In genomic region chr18:74496508-74497307, GRCh38 we compare ENCODE assay signal across 1 cellular context.
A peak's percentile ranks its signal among the peaks of the same experiment; 100 is the strongest.
TF ChIP-seq lines count a peak whose summit lies in the region.

No MANE protein-coding gene starts in this region.

TF ChIP-seq in HEK293, 187 proteins besides CTCF, POLR2A, EP300 and RAD21 (continued from another document and continues in another):
- TF ChIP-seq PATZ1 (tag by site-specific recombination; IDR thresholded peaks at IDR 0.05) (no peak; the same call in 1 of the 2 replicates), HOXC10 (CRISPR knock-in tag; IDR thresholded peaks at IDR 0.05) (no peak), ZNF600 (tag by site-specific recombination; IDR thresholded peaks at IDR 0.05) (peak; percentile 40; the same call in 1 of the 2 replicates), ZFP3 (tag by site-specific recombination; IDR thresholded peaks at IDR 0.05; ENCODE audit: low read depth) (no peak), ZNF48 (tag by site-specific recombination; IDR thresholded peaks at IDR 0.05) (no peak), ZNF140 (tag by site-specific recombination; IDR thresholded peaks at IDR 0.05) (no peak), ZNF354C (tag by site-specific recombination; IDR thresholded peaks at IDR 0.05; ENCODE audit: borderline replicate concordance, low read depth) (no peak), MZF1 (tag by site-specific recombination; IDR thresholded peaks at IDR 0.05; ENCODE audit: borderline replicate concordance) (no peak), ZNF292 (tag by site-specific recombination; IDR thresholded peaks at IDR 0.05; ENCODE audit: borderline replicate concordance, low read depth) (no peak), ZSCAN4 (tag by site-specific recombination; IDR thresholded peaks at IDR 0.05) (no peak), ZNF76 (tag by site-specific recombination; IDR thresholded peaks at IDR 0.05; ENCODE audit: borderline replicate concordance, low read depth) (peak; percentile 8; the same call in 1 of the 2 replicates), ZBTB48 (tag by site-specific recombination; IDR thresholded peaks at IDR 0.05) (peak; percentile 83), ZNF677 (tag by site-specific recombination; IDR thresholded peaks at IDR 0.05) (no peak), GLIS2 (tag by site-specific recombination; IDR thresholded peaks at IDR 0.05) (peak; percentile 84), PRDM10 (tag by site-specific recombination; IDR thresholded peaks at IDR 0.05) (peak; percentile 87), SETDB1 (IDR thresholded peaks at IDR 0.05; ENCODE audit: insufficient read length, low read length) (no peak), REPIN1 (tag by site-specific recombination; IDR thresholded peaks at IDR 0.05; ENCODE audit: low read depth) (no peak), ZNF558 (tag by site-specific recombination; IDR thresholded peaks at IDR 0.05) (no peak), ZNF302 (tag by site-specific recombination; IDR thresholded peaks at IDR 0.05; ENCODE audit: low read depth) (no peak), ZSCAN18 (tag by site-specific recombination; IDR thresholded peaks at IDR 0.05) (no peak), ZNF645 (tag by site-specific recombination; IDR thresholded peaks at IDR 0.05) (no peak), OVOL3 (tag by site-specific recombination; IDR thresholded peaks at IDR 0.05) (no peak), ZNF350 (tag by site-specific recombination; IDR thresholded peaks at IDR 0.05) (no peak), ZNF24 (tag by site-specific recombination; IDR thresholded peaks at IDR 0.05) (no peak), ZNF561 (tag by site-specific recombination; IDR thresholded peaks at IDR 0.05; ENCODE audit: borderline replicate concordance) (no peak), ZSCAN23 (tag by site-specific recombination; IDR thresholded peaks at IDR 0.05) (no peak), ZSCAN16 (tag by site-specific recombination; IDR thresholded peaks at IDR 0.05) (no peak), ZNF211 (tag by site-specific recombination; IDR thresholded peaks at IDR 0.05; ENCODE audit: low read depth) (no peak), ZNF549 (tag by site-specific recombination; IDR thresholded peaks at IDR 0.05) (no peak), GLI2 (tag by site-specific recombination; IDR thresholded peaks at IDR 0.05; ENCODE audit: borderline replicate concordance, low read depth) (no peak), ZNF610 (tag by site-specific recombination; IDR thresholded peaks at IDR 0.05; ENCODE audit: borderline replicate concordance) (no peak), ZNF548 (tag by site-specific recombination; IDR thresholded peaks at IDR 0.05) (no peak), SALL2 (tag by site-specific recombination; IDR thresholded peaks at IDR 0.05; ENCODE audit: borderline replicate concordance) (no peak), ZFP37 (tag by site-specific recombination; IDR thresholded peaks at IDR 0.05) (no peak), ZNF416 (tag by site-specific recombination; IDR thresholded peaks at IDR 0.05) (no peak), ZNF529 (tag by site-specific recombination; IDR thresholded peaks at IDR 0.05; ENCODE audit: insufficient replicate concordance) (no peak), ZNF112 (tag by site-specific recombination; IDR thresholded peaks at IDR 0.05) (no peak)
- TF ChIP-seq, protein P1, sequence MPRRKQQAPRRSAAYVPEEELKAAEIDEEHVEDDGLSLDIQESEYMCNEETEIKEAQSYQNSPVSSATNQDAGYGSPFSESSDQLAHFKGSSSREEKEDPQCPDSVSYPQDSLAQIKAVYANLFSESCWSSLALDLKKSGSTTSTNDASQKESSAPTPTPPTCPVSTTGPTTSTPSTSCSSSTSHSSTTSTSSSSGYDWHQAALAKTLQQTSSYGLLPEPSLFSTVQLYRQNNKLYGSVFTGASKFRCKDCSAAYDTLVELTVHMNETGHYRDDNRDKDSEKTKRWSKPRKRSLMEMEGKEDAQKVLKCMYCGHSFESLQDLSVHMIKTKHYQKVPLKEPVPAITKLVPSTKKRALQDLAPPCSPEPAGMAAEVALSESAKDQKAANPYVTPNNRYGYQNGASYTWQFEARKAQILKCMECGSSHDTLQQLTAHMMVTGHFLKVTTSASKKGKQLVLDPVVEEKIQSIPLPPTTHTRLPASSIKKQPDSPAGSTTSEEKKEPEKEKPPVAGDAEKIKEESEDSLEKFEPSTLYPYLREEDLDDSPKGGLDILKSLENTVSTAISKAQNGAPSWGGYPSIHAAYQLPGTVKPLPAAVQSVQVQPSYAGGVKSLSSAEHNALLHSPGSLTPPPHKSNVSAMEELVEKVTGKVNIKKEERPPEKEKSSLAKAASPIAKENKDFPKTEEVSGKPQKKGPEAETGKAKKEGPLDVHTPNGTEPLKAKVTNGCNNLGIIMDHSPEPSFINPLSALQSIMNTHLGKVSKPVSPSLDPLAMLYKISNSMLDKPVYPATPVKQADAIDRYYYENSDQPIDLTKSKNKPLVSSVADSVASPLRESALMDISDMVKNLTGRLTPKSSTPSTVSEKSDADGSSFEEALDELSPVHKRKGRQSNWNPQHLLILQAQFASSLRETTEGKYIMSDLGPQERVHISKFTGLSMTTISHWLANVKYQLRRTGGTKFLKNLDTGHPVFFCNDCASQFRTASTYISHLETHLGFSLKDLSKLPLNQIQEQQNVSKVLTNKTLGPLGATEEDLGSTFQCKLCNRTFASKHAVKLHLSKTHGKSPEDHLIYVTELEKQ (tag by site-specific recombination; IDR thresholded peaks at IDR 0.05; ENCODE audit: borderline replicate concordance): no peak
- TF ChIP-seq, protein P2, sequence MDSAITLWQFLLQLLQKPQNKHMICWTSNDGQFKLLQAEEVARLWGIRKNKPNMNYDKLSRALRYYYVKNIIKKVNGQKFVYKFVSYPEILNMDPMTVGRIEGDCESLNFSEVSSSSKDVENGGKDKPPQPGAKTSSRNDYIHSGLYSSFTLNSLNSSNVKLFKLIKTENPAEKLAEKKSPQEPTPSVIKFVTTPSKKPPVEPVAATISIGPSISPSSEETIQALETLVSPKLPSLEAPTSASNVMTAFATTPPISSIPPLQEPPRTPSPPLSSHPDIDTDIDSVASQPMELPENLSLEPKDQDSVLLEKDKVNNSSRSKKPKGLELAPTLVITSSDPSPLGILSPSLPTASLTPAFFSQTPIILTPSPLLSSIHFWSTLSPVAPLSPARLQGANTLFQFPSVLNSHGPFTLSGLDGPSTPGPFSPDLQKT (IDR thresholded peaks at IDR 0.05; ENCODE audit: borderline replicate concordance, low read depth, low read length): no peak
- TF ChIP-seq, protein P3, sequence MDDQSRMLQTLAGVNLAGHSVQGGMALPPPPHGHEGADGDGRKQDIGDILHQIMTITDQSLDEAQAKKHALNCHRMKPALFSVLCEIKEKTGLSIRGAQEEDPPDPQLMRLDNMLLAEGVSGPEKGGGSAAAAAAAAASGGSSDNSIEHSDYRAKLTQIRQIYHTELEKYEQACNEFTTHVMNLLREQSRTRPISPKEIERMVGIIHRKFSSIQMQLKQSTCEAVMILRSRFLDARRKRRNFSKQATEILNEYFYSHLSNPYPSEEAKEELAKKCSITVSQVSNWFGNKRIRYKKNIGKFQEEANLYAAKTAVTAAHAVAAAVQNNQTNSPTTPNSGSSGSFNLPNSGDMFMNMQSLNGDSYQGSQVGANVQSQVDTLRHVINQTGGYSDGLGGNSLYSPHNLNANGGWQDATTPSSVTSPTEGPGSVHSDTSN (CRISPR knock-in tag; IDR thresholded peaks at IDR 0.05): peak; percentile 54; the same call in 1 of the 2 replicates
- TF ChIP-seq, protein P4, sequence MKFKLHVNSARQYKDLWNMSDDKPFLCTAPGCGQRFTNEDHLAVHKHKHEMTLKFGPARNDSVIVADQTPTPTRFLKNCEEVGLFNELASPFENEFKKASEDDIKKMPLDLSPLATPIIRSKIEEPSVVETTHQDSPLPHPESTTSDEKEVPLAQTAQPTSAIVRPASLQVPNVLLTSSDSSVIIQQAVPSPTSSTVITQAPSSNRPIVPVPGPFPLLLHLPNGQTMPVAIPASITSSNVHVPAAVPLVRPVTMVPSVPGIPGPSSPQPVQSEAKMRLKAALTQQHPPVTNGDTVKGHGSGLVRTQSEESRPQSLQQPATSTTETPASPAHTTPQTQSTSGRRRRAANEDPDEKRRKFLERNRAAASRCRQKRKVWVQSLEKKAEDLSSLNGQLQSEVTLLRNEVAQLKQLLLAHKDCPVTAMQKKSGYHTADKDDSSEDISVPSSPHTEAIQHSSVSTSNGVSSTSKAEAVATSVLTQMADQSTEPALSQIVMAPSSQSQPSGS (tag by site-specific recombination; IDR thresholded peaks at IDR 0.05; ENCODE audit: low read depth): no peak
- TF ChIP-seq, protein P5, sequence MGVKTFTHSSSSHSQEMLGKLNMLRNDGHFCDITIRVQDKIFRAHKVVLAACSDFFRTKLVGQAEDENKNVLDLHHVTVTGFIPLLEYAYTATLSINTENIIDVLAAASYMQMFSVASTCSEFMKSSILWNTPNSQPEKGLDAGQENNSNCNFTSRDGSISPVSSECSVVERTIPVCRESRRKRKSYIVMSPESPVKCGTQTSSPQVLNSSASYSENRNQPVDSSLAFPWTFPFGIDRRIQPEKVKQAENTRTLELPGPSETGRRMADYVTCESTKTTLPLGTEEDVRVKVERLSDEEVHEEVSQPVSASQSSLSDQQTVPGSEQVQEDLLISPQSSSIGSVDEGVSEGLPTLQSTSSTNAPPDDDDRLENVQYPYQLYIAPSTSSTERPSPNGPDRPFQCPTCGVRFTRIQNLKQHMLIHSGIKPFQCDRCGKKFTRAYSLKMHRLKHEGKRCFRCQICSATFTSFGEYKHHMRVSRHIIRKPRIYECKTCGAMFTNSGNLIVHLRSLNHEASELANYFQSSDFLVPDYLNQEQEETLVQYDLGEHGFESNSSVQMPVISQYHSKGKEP (tag by site-specific recombination; IDR thresholded peaks at IDR 0.05): no peak
